Comparison of ENCODE assay signal across 1 cellular context in the genomic region with DNA sequence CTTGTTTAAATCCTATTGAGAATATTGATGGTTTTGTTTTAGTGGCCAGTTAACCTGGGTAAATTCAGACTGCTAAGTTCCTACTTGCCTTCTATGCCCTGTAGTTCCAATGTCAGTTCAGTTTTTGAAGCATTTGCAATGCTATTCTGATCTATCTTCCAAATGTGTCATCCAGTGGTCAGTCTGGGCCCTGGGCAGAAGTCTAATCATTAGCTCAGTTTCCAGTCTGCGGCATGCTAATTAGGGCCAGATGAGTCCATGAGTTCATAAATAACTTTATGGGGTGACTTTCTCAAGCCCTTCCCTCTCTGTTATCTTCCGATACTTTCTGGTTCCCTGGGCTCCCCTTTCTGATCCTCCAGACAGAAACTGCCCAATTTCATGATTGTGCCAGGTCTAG.
TF ChIP-seq lines count a peak whose summit lies in the region.

No MANE protein-coding gene starts in this region.

TF ChIP-seq in K562, 482 proteins besides CTCF, POLR2A, EP300 and RAD21:
- no peak for TF ChIP-seq OTX1 (CRISPR knock-in tag; IDR thresholded peaks at IDR 0.05)
- TF ChIP-seq PHB (CRISPR knock-in tag; IDR thresholded peaks at IDR 0.05): no peak
- TF ChIP-seq ZNF740 (CRISPR knock-in tag; IDR thresholded peaks at IDR 0.05): no peak
- no peak for TF ChIP-seq ZNF740 (tag; IDR thresholded peaks at IDR 0.05)
- TF ChIP-seq CXXC5 (CRISPR knock-in tag; IDR thresholded peaks at IDR 0.05): no peak
- TF ChIP-seq IRF1 (CRISPR knock-in tag; IDR thresholded peaks at IDR 0.05; ENCODE audit: borderline replicate concordance): no peak
- TF ChIP-seq SMARCA5 (IDR thresholded peaks at IDR 0.05): no peak
- no peak for TF ChIP-seq ZNF609 (CRISPR knock-in tag; IDR thresholded peaks at IDR 0.05; ENCODE audit: borderline replicate concordance)
- no peak for TF ChIP-seq CEBPB (tag; IDR thresholded peaks at IDR 0.05)
- TF ChIP-seq CBX1 (IDR thresholded peaks at IDR 0.05; ENCODE audit: low read depth): no peak
- no peak for TF ChIP-seq PHB2 (IDR thresholded peaks at IDR 0.05; ENCODE audit: low read depth)
- TF ChIP-seq, protein P1, sequence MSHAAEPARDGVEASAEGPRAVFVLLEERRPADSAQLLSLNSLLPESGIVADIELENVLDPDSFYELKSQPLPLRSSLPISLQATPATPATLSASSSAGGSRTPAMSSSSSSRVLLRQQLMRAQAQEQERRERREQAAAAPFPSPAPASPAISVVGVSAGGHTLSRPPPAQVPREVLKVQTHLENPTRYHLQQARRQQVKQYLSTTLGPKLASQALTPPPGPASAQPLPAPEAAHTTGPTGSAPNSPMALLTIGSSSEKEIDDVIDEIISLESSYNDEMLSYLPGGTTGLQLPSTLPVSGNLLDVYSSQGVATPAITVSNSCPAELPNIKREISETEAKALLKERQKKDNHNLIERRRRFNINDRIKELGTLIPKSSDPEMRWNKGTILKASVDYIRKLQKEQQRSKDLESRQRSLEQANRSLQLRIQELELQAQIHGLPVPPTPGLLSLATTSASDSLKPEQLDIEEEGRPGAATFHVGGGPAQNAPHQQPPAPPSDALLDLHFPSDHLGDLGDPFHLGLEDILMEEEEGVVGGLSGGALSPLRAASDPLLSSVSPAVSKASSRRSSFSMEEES (CRISPR knock-in tag; IDR thresholded peaks at IDR 0.05): no peak
- no peak for TF ChIP-seq ZBTB7A (IDR thresholded peaks at IDR 0.05; ENCODE audit: borderline replicate concordance, control insufficient read depth, low read depth, low read length)
- TF ChIP-seq PURB (CRISPR knock-in tag; IDR thresholded peaks at IDR 0.05; ENCODE audit: low read depth): no peak
- no peak for TF ChIP-seq TGIF2 (CRISPR knock-in tag; IDR thresholded peaks at IDR 0.05)
- no peak for TF ChIP-seq BHLHE40 (IDR thresholded peaks at IDR 0.05; ENCODE audit: low read length)
- no peak for TF ChIP-seq ETV5 (CRISPR knock-in tag; IDR thresholded peaks at IDR 0.05; ENCODE audit: low read depth)
- TF ChIP-seq ZEB2 (IDR thresholded peaks at IDR 0.05): no peak
